Comparison of ENCODE assay signal across 1 cellular context in genomic region chrX:13082286-13083065, GRCh38.
TF ChIP-seq lines count a peak whose summit lies in the region.

No MANE protein-coding gene starts in this region.

TF ChIP-seq in K562, 482 proteins besides CTCF, POLR2A, EP300 and RAD21 (continued from another document):
- no peak for TF ChIP-seq MGA (IDR thresholded peaks at IDR 0.05)
- TF ChIP-seq ZNF695 (CRISPR knock-in tag; IDR thresholded peaks at IDR 0.05) = no peak
- TF ChIP-seq FOXJ2 (tag; IDR thresholded peaks at IDR 0.05) = no peak
- TF ChIP-seq ARID3B (CRISPR knock-in tag; IDR thresholded peaks at IDR 0.05; ENCODE audit: borderline replicate concordance) = no peak
- TF ChIP-seq NFE2 (IDR thresholded peaks at IDR 0.05; ENCODE audit: low read depth) = no peak
- TF ChIP-seq SIN3B (IDR thresholded peaks at IDR 0.05; ENCODE audit: low read depth) = no peak
- TF ChIP-seq STAT5B (CRISPR knock-in tag; IDR thresholded peaks at IDR 0.05) = no peak
- no peak for TF ChIP-seq ZC3H8 (IDR thresholded peaks at IDR 0.05)
- no peak for TF ChIP-seq ZHX1 (conservative IDR thresholded peaks at IDR 0.05; ENCODE audit: low read length)
- TF ChIP-seq ATF1 (CRISPR knock-in tag; IDR thresholded peaks at IDR 0.05) = no peak
- TF ChIP-seq ATF1 (tag; IDR thresholded peaks at IDR 0.05) = no peak
- TF ChIP-seq SREBF2 (CRISPR knock-in tag; IDR thresholded peaks at IDR 0.05) = no peak
- no peak for TF ChIP-seq ESRRB (CRISPR knock-in tag; IDR thresholded peaks at IDR 0.05; ENCODE audit: borderline replicate concordance)
